In genomic region chr12:47349770-47350408, GRCh38 we compare ENCODE assay signal across 14 cellular contexts.
DNase-seq lines count a peak whose midpoint lies in the region; ATAC-seq lines count a peak whose summit lies in the region.
"Had no signal": no experiment of that assay in that cellular context is flagged by ENCODE, and none has a peak within 500 bp of the region (broad histone marks: within the 10 kb centered on the region; RNA-seq: fewer than 3 reads in every experiment).

No MANE protein-coding gene starts in this region.

- peaks cover 1% of the 10 kb centered on the region for H3K36me3 Mint-ChIP-seq in T-helper 1 cell treated with Interleukin-12 subunit alpha and Interleukin-12 subunit beta and Interleukin-4 antibody, amounts not matched to agents 30 μg/mL and 1 μg/mL, for 36 hours (ENCODE audit: low read depth)
- peaks cover 25% of the 10 kb centered on the region for H3K36me3 Mint-ChIP-seq in activated naive CD8-positive, alpha-beta T cell treated with anti-CD3 and anti-CD28 coated beads, Interleukin-2, amount 50 U/mL, for 24 hours (ENCODE audit: low read depth)

- H3K4me1 Mint-ChIP-seq in T-helper 1 cell treated with Interleukin-12 subunit alpha and Interleukin-12 subunit beta and Interleukin-4 antibody, amounts not matched to agents 30 μg/mL and 1 μg/mL, for 36 hours (ENCODE audit: low read depth): peaks cover 29% of the 10 kb centered on the region
- H3K4me1 Mint-ChIP-seq in activated naive CD8-positive, alpha-beta T cell treated with anti-CD3 and anti-CD28 coated beads, Interleukin-2, amount 50 U/mL, for 24 hours: peaks cover 87% of the 10 kb centered on the region
- H3K4me1 Mint-ChIP-seq: GM23338 had no signal

- ATAC-seq in activated CD4-positive, CD25-positive, alpha-beta regulatory T cell treated with anti-CD3 and anti-CD28 coated beads, Interleukin-2, amount 50 U/mL, for 24 hours: peak; percentile 88 to 95
- ATAC-seq in activated naive CD8-positive, alpha-beta T cell treated with anti-CD3 and anti-CD28 coated beads, Interleukin-2, amount 50 U/mL, for 24 hours: peak; percentile 91
- ATAC-seq in HG03342 (IDR thresholded peaks at IDR 0.05; ENCODE audit: unreplicated experiment) (no peak), GM18870 (IDR thresholded peaks at IDR 0.05; ENCODE audit: unreplicated experiment) (no peak)
- ATAC-seq: GM23338 had no signal

- peak overlapping the region; percentile 37 for H3K4me3 Mint-ChIP-seq in T-helper 1 cell treated with Interleukin-12 subunit alpha and Interleukin-12 subunit beta and Interleukin-4 antibody, amounts not matched to agents 30 μg/mL and 1 μg/mL, for 36 hours
- peak overlapping the region; percentile 62 for H3K4me3 Mint-ChIP-seq in activated naive CD8-positive, alpha-beta T cell treated with anti-CD3 and anti-CD28 coated beads, Interleukin-2, amount 50 U/mL, for 24 hours
- H3K4me3 Mint-ChIP-seq: GM23338 had no signal

- DNase-seq in activated CD4-positive, CD25-positive, alpha-beta regulatory T cell (lab: John Stamatoyannopoulos, UW): no peak
- peak; percentile 59 for DNase-seq in activated naive CD8-positive, alpha-beta T cell treated with anti-CD3 and anti-CD28 coated beads, Interleukin-2, amount 50 U/mL, for 24 hours
- peak; percentile 23 to 56 for DNase-seq in stimulated activated CD4-positive, alpha-beta T cell treated with anti-CD3 and anti-CD28 coated beads, Interleukin-4, amount 100 ng/mL, for 4 hours
- no peak for DNase-seq in NCI-H1694 (lab: John Stamatoyannopoulos, UW)
- DNase-seq: activated effector memory CD4-positive, alpha-beta T cell treated with Interleukin-2 at 50 U/mL for 16 hours; NCI-H446; posterior cingulate gyrus; SK-N-SH; trophoblast cell had no signal

- peak overlapping the region; percentile 86 for H3K27ac Mint-ChIP-seq in T-helper 1 cell treated with Interleukin-12 subunit alpha and Interleukin-12 subunit beta and Interleukin-4 antibody, amounts not matched to agents 30 μg/mL and 1 μg/mL, for 36 hours
- peak overlapping the region; percentile 96 for H3K27ac Mint-ChIP-seq in activated naive CD8-positive, alpha-beta T cell treated with anti-CD3 and anti-CD28 coated beads, Interleukin-2, amount 50 U/mL, for 24 hours
- H3K27ac Mint-ChIP-seq: GM23338 had no signal

- H3K27me3 Mint-ChIP-seq in T-helper 1 cell treated with Interleukin-12 subunit alpha and Interleukin-12 subunit beta and Interleukin-4 antibody, amounts not matched to agents 30 μg/mL and 1 μg/mL, for 36 hours (ENCODE audit: low read depth): no peaks in the 10 kb centered on the region
- no peaks in the 10 kb centered on the region for H3K27me3 Mint-ChIP-seq in activated naive CD8-positive, alpha-beta T cell treated with anti-CD3 and anti-CD28 coated beads, Interleukin-2, amount 50 U/mL, for 24 hours

- no peaks in the 10 kb centered on the region for H3K9me3 Mint-ChIP-seq in T-helper 1 cell treated with Interleukin-12 subunit alpha and Interleukin-12 subunit beta and Interleukin-4 antibody, amounts not matched to agents 30 μg/mL and 1 μg/mL, for 36 hours
- no peaks in the 10 kb centered on the region for H3K9me3 Mint-ChIP-seq in activated naive CD8-positive, alpha-beta T cell treated with anti-CD3 and anti-CD28 coated beads, Interleukin-2, amount 50 U/mL, for 24 hours
- H3K9me3 Mint-ChIP-seq: GM23338 had no signal

Comparison
In these comparisons a context has a peak if more than half of its experiments do, and no peak if none do; other contexts are left out.
1. ATAC-seq: peak in activated CD4-positive, CD25-positive, alpha-beta regulatory T cell treated with anti-CD3 and anti-CD28 coated beads, Interleukin-2, amount 50 U/mL, for 24 hours (2 of 2) and activated naive CD8-positive, alpha-beta T cell treated with anti-CD3 and anti-CD28 coated beads, Interleukin-2, amount 50 U/mL, for 24 hours (single experiment); none in HG03342 (single experiment) and GM18870 (single experiment).
2. DNase-seq: peak in activated naive CD8-positive, alpha-beta T cell treated with anti-CD3 and anti-CD28 coated beads, Interleukin-2, amount 50 U/mL, for 24 hours (single experiment) and stimulated activated CD4-positive, alpha-beta T cell treated with anti-CD3 and anti-CD28 coated beads, Interleukin-4, amount 100 ng/mL, for 4 hours (2 of 2); none in activated CD4-positive, CD25-positive, alpha-beta regulatory T cell (0 of 4) and NCI-H1694 (single experiment).